ENCODE assay signal across 2 cellular contexts in the genomic region with DNA sequence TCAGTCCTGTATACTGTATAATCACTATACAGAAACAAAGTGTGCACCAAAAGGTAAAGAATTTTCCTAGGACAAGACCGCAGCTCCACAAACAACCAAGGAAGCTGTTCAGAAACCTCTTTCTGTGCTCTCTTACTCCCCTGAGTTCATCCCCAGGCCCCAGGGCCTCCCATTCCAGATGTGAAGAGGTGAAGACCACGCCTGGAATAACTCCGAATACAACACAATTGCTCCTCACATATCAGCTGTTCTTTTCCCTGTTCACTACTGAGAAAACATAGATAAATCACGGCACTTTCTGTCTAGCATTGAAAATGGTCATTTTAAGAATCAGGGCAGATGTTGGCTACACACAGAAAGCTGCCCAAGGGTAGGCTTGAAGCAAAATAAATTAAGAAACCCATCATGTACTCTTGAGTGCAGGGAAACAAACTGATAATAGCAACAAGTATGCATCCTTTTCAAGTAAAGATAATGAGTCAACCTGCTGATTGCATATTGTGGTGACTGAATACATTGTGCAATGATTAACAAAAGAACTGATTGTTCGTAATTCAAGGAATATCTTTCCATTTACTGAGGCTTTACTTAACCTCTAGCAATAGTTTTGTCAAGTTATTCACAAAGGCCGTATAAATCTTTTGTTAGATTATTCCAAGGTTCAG.
TF ChIP-seq lines count a peak whose summit lies in the region.

No MANE protein-coding gene starts in this region.

TF ChIP-seq in GM23338, 12 proteins besides CTCF, POLR2A, EP300 and RAD21 (continued from another document):
- TF ChIP-seq, protein P1, sequence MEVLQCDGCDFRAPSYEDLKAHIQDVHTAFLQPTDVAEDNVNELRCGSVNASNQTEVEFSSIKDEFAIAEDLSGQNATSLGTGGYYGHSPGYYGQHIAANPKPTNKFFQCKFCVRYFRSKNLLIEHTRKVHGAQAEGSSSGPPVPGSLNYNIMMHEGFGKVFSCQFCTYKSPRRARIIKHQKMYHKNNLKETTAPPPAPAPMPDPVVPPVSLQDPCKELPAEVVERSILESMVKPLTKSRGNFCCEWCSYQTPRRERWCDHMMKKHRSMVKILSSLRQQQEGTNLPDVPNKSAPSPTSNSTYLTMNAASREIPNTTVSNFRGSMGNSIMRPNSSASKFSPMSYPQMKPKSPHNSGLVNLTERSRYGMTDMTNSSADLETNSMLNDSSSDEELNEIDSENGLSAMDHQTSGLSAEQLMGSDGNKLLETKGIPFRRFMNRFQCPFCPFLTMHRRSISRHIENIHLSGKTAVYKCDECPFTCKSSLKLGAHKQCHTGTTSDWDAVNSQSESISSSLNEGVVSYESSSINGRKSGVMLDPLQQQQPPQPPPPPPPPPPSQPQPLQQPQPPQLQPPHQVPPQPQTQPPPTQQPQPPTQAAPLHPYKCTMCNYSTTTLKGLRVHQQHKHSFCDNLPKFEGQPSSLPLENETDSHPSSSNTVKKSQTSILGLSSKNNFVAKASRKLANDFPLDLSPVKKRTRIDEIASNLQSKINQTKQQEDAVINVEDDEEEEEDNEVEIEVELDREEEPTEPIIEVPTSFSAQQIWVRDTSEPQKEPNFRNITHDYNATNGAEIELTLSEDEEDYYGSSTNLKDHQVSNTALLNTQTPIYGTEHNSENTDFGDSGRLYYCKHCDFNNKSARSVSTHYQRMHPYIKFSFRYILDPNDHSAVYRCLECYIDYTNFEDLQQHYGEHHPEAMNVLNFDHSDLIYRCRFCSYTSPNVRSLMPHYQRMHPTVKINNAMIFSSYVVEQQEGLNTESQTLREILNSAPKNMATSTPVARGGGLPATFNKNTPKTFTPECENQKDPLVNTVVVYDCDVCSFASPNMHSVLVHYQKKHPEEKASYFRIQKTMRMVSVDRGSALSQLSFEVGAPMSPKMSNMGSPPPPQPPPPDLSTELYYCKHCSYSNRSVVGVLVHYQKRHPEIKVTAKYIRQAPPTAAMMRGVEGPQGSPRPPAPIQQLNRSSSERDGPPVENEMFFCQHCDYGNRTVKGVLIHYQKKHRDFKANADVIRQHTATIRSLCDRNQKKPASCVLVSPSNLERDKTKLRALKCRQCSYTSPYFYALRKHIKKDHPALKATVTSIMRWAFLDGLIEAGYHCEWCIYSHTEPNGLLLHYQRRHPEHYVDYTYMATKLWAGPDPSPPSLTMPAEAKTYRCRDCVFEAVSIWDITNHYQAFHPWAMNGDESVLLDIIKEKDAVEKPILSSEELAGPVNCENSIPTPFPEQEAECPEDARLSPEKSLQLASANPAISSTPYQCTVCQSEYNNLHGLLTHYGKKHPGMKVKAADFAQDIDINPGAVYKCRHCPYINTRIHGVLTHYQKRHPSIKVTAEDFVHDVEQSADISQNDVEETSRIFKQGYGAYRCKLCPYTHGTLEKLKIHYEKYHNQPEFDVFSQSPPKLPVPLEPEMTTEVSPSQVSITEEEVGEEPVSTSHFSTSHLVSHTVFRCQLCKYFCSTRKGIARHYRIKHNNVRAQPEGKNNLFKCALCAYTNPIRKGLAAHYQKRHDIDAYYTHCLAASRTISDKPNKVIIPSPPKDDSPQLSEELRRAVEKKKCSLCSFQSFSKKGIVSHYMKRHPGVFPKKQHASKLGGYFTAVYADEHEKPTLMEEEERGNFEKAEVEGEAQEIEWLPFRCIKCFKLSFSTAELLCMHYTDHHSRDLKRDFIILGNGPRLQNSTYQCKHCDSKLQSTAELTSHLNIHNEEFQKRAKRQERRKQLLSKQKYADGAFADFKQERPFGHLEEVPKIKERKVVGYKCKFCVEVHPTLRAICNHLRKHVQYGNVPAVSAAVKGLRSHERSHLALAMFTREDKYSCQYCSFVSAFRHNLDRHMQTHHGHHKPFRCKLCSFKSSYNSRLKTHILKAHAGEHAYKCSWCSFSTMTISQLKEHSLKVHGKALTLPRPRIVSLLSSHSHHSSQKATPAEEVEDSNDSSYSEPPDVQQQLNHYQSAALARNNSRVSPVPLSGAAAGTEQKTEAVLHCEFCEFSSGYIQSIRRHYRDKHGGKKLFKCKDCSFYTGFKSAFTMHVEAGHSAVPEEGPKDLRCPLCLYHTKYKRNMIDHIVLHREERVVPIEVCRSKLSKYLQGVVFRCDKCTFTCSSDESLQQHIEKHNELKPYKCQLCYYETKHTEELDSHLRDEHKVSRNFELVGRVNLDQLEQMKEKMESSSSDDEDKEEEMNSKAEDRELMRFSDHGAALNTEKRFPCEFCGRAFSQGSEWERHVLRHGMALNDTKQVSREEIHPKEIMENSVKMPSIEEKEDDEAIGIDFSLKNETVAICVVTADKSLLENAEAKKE (CRISPR knock-in tag; IDR thresholded peaks at IDR 0.05), result no peak
- TF ChIP-seq JUNB (IDR thresholded peaks at IDR 0.05; ENCODE audit: unreplicated experiment), result no peak
- TF ChIP-seq, protein P2, sequence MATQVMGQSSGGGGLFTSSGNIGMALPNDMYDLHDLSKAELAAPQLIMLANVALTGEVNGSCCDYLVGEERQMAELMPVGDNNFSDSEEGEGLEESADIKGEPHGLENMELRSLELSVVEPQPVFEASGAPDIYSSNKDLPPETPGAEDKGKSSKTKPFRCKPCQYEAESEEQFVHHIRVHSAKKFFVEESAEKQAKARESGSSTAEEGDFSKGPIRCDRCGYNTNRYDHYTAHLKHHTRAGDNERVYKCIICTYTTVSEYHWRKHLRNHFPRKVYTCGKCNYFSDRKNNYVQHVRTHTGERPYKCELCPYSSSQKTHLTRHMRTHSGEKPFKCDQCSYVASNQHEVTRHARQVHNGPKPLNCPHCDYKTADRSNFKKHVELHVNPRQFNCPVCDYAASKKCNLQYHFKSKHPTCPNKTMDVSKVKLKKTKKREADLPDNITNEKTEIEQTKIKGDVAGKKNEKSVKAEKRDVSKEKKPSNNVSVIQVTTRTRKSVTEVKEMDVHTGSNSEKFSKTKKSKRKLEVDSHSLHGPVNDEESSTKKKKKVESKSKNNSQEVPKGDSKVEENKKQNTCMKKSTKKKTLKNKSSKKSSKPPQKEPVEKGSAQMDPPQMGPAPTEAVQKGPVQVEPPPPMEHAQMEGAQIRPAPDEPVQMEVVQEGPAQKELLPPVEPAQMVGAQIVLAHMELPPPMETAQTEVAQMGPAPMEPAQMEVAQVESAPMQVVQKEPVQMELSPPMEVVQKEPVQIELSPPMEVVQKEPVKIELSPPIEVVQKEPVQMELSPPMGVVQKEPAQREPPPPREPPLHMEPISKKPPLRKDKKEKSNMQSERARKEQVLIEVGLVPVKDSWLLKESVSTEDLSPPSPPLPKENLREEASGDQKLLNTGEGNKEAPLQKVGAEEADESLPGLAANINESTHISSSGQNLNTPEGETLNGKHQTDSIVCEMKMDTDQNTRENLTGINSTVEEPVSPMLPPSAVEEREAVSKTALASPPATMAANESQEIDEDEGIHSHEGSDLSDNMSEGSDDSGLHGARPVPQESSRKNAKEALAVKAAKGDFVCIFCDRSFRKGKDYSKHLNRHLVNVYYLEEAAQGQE (IDR thresholded peaks at IDR 0.05; ENCODE audit: unreplicated experiment), result no peak
- no peak for TF ChIP-seq EZH2phosphoT487 (IDR thresholded peaks at IDR 0.05; ENCODE audit: unreplicated experiment)
- TF ChIP-seq, protein P3, sequence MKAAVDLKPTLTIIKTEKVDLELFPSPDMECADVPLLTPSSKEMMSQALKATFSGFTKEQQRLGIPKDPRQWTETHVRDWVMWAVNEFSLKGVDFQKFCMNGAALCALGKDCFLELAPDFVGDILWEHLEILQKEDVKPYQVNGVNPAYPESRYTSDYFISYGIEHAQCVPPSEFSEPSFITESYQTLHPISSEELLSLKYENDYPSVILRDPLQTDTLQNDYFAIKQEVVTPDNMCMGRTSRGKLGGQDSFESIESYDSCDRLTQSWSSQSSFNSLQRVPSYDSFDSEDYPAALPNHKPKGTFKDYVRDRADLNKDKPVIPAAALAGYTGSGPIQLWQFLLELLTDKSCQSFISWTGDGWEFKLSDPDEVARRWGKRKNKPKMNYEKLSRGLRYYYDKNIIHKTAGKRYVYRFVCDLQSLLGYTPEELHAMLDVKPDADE (IDR thresholded peaks at IDR 0.05), result no peak
- no peak for TF ChIP-seq STAT1 (IDR thresholded peaks at IDR 0.05; ENCODE audit: unreplicated experiment)
- TF ChIP-seq NANOG (IDR thresholded peaks at IDR 0.05; ENCODE audit: borderline replicate concordance), result no peak
- no peak for TF ChIP-seq EZH2 (IDR thresholded peaks at IDR 0.05; ENCODE audit: low read depth, unreplicated experiment)

TF ChIP-seq in WTC11, 78 proteins besides CTCF, POLR2A, EP300 and RAD21 (continued from another document):
- TF ChIP-seq TCF7 (CRISPR knock-in tag; IDR thresholded peaks at IDR 0.05; ENCODE audit: low read depth), result no peak
- TF ChIP-seq ZNF416 (CRISPR knock-in tag; IDR thresholded peaks at IDR 0.05), result no peak
- TF ChIP-seq ZNF263 (CRISPR knock-in tag; IDR thresholded peaks at IDR 0.05; ENCODE audit: low read depth), result no peak
- no peak for TF ChIP-seq ESRRA (CRISPR knock-in tag; IDR thresholded peaks at IDR 0.05; ENCODE audit: borderline replicate concordance)
- no peak for TF ChIP-seq OVOL2 (CRISPR knock-in tag; IDR thresholded peaks at IDR 0.05; ENCODE audit: borderline replicate concordance)
- TF ChIP-seq GABPB1 (CRISPR knock-in tag; IDR thresholded peaks at IDR 0.05), result no peak
